ENCODE assay signal across 8 cellular contexts in genomic region chr9:122498883-122499288, GRCh38. TPM values are rescaled to one million over a fixed set of nuclear protein-coding genes. Genes with fewer than 3 reads are reported as not detected.
A peak's percentile ranks its signal among the peaks of the same experiment; 100 is the strongest.
DNase-seq lines count a peak whose midpoint lies in the region; ATAC-seq and TF ChIP-seq lines count a peak whose summit lies in the region.

No MANE protein-coding gene starts in this region.

- H3K36me3 ChIP-seq in HEK293 (ENCODE audit: control insufficient read depth in 2 of 2, insufficient read depth in 1 of 2, low read length in 2 of 2), result no peaks in the 10 kb centered on the region
- no peaks in the 10 kb centered on the region for H3K36me3 ChIP-seq in NT2/D1 (ENCODE audit: insufficient read depth, insufficient read length, low read length)
- no peaks in the 10 kb centered on the region for H3K36me3 ChIP-seq in breast epithelium
- H3K36me3 ChIP-seq in lung (ENCODE audit: control insufficient read depth in 2 of 2, insufficient read depth in 2 of 2, low read length in 2 of 2), result no peaks in the 10 kb centered on the region

- H3K9me3 ChIP-seq in HEK293 (ENCODE audit: control insufficient read depth, insufficient read depth, low read depth, low read length) (no peaks in the 10 kb centered on the region), NT2/D1 (ENCODE audit: insufficient read depth, low read length) (no peaks in the 10 kb centered on the region; the same call in 1 of the 2 replicates), breast epithelium (peaks cover 0 to 4% of the 10 kb centered on the region in 2 donors), lung (ENCODE audit: control insufficient read depth in 2 of 2, insufficient read depth in 1 of 2, low read length in 1 of 2) (no peaks in the 10 kb centered on the region)

- H3K9ac ChIP-seq in NT2/D1 (ENCODE audit: insufficient read length, low read depth), result no peak overlapping the region

- peak; percentile 16 for DNase-seq in activated CD4-positive, alpha-beta T cell treated with anti-CD3 and anti-CD28 coated beads for 48 hours
- DNase-seq in activated CD4-positive, alpha-beta T cell treated with anti-CD3 and anti-CD28 coated beads, Interleukin-2, amount 50 U/mL, for 4 hours, result no peak
- DNase-seq in NT2/D1 (ENCODE audit: low read depth, low spot score) (peak; percentile 83), breast epithelium (ENCODE audit: low spot score in 2 of 2) (peak; percentile 52 to 67), lung (ENCODE audit: low spot score) (no peak), cerebellar nuclear complex (lab: John Stamatoyannopoulos, UW) (no peak)
- DNase-seq in activated CD4-positive, CD25-positive, alpha-beta regulatory T cell treated with anti-CD3 and anti-CD28 coated beads, Interleukin-2, amount 50 U/mL, for 72 hours, result no peak

- intact Hi-C loops in breast epithelium (cut with DNase I; ENCODE audit: low total_unique reads), result no loop called here

- H3K4me3 ChIP-seq in HEK293 (ENCODE audit: low read depth, low read length), result no peak overlapping the region
- H3K4me3 ChIP-seq in NT2/D1 (ENCODE audit: insufficient read length, low read depth), result no peak overlapping the region
- no peak overlapping the region for H3K4me3 ChIP-seq in breast epithelium
- no peak overlapping the region for H3K4me3 ChIP-seq in lung

- WGBS in lung, 2 donors, result 47 to 54% methylated on average over 2 of the region's 2 CpGs

- CTCF ChIA-PET in HEK293 (lab: Yijun Ruan, JAX), result interaction anchor here (0.5 to 2.4 kb wide), 41 partner anchors 9 to 904 kb away, joined by 3 to 23 read pairs (median 4); partner anchors contain the start of gene OR1J2

- H3K4me1 ChIP-seq in HEK293 (ENCODE audit: control insufficient read depth, insufficient read depth, low read length), result no peaks in the 10 kb centered on the region
- H3K4me1 ChIP-seq in NT2/D1 (ENCODE audit: insufficient read depth, insufficient read length), result peaks cover 3% of the 10 kb centered on the region
- no peaks in the 10 kb centered on the region for H3K4me1 ChIP-seq in breast epithelium
- H3K4me1 ChIP-seq in lung (ENCODE audit: control insufficient read depth in 2 of 2, insufficient read depth in 2 of 2, low read length in 2 of 2), result no peaks in the 10 kb centered on the region

- TF ChIP-seq POLR2A in breast epithelium (IDR thresholded peaks at IDR 0.05), result no peak

- no peak for ATAC-seq in lung (ENCODE audit: insufficient read depth, low FRiP score)

- no peak overlapping the region for H3K27ac ChIP-seq in HEK293 (ENCODE audit: extremely low read depth, low read depth, low read length)
- H3K27ac ChIP-seq in breast epithelium, result peak overlapping the region in 1 of 2 donors; percentile 26
- H3K27ac ChIP-seq in lung (ENCODE audit: low read depth in 1 of 2, low read length in 1 of 2), result no peak overlapping the region

- POLR2A ChIA-PET in HEK293 (lab: Yijun Ruan, JAX), result no interaction called here

- H3K27me3 ChIP-seq in NT2/D1 (ENCODE audit: insufficient read depth, insufficient read length), result no peaks in the 10 kb centered on the region
- H3K27me3 ChIP-seq in breast epithelium, result no peaks in the 10 kb centered on the region
- no peaks in the 10 kb centered on the region for H3K27me3 ChIP-seq in lung (ENCODE audit: control insufficient read depth, insufficient read depth)

- TF ChIP-seq CTCF in HEK293 (tag by site-specific recombination; IDR thresholded peaks at IDR 0.05) (no peak), breast epithelium (IDR thresholded peaks at IDR 0.05) (peak in 2 of 3 donors; percentile 70 to 76), lung (IDR thresholded peaks at IDR 0.05; ENCODE audit: control extremely low read depth, extremely low read depth) (peak; percentile 60)

TF ChIP-seq in HEK293, 187 proteins besides CTCF, POLR2A, EP300 and RAD21:
- TF ChIP-seq KLF1 (tag by site-specific recombination; IDR thresholded peaks at IDR 0.05) (no peak), KLF8 (tag by site-specific recombination; IDR thresholded peaks at IDR 0.05) (no peak), ZBTB49 (tag by site-specific recombination; IDR thresholded peaks at IDR 0.05; ENCODE audit: low read depth) (no peak), ZNF221 (tag by site-specific recombination; IDR thresholded peaks at IDR 0.05; ENCODE audit: borderline replicate concordance) (no peak), ZNF654 (tag by site-specific recombination; IDR thresholded peaks at IDR 0.05; ENCODE audit: low read depth) (peak; percentile 38), FEZF1 (tag by site-specific recombination; IDR thresholded peaks at IDR 0.05) (no peak)

RNA-seq across cellular contexts. Expression of gene OR1J2, which starts 11.7 kb away (rescaled TPM):
- total RNA-seq in breast epithelium (not detected), lung (not detected)
- not detected for polyA plus RNA-seq in lung

RNA-seq across cellular contexts. Expression of gene OR1J4, which starts 20.1 kb away (rescaled TPM):
- total RNA-seq in breast epithelium (not detected), lung (not detected)
- polyA plus RNA-seq in lung, result not detected

RNA-seq across cellular contexts. Expression of gene OR1J1, which starts 21.2 kb away (rescaled TPM):
- total RNA-seq in breast epithelium (not detected), lung (not detected)
- not detected for polyA plus RNA-seq in lung

RNA-seq across cellular contexts. Expression of gene OR1N1, which starts 28.2 kb away (rescaled TPM):
- total RNA-seq in breast epithelium (not detected), lung (not detected)
- polyA plus RNA-seq in lung, result not detected

RNA-seq across cellular contexts. Expression of gene OR1N2, which starts 54.0 kb away (rescaled TPM):
- total RNA-seq in breast epithelium (under 1 TPM in 1 of 3 donors, not detected in 2; 0.73 TPM), lung (not detected)
- polyA plus RNA-seq in lung, result not detected

Comparison
In these comparisons a context has a peak if more than half of its experiments do, and no peak if none do; other contexts are left out.
1. DNase-seq: peak in activated CD4-positive, alpha-beta T cell treated with anti-CD3 and anti-CD28 coated beads for 48 hours (single experiment), NT2/D1 (single experiment) and breast epithelium (2 of 2); none in activated CD4-positive, alpha-beta T cell treated with anti-CD3 and anti-CD28 coated beads, Interleukin-2, amount 50 U/mL, for 4 hours (0 of 2), lung (single experiment), cerebellar nuclear complex (0 of 2) and activated CD4-positive, CD25-positive, alpha-beta regulatory T cell treated with anti-CD3 and anti-CD28 coated beads, Interleukin-2, amount 50 U/mL, for 72 hours (single experiment).